5 cellular contexts compared by ENCODE assay signal in genomic region chr3:58527440-58527839, GRCh38. TPM values are rescaled to one million over a fixed set of nuclear protein-coding genes. Genes with fewer than 3 reads are reported as not detected.
"Had no signal": no experiment of that assay in that cellular context is flagged by ENCODE, and none has a peak within 500 bp of the region (broad histone marks: within the 10 kb centered on the region; RNA-seq: fewer than 3 reads in every experiment).

No MANE protein-coding gene starts in this region.

RNA-seq across cellular contexts. Expression of gene ACOX2, which starts 9.6 kb away (rescaled TPM):
- total RNA-seq: OCI-LY7 had no signal

RNA-seq across cellular contexts. Expression of gene FAM107A, which starts 49.8 kb away (rescaled TPM):
- total RNA-seq: OCI-LY7, PC-9, RPMI7951, SJSA1, SK-MEL-5 had no signal
